Comparison of ENCODE assay signal across 15 cellular contexts in genomic region chrX:84724576-84724975, GRCh38.
DNase-seq lines count a peak whose midpoint lies in the region; ATAC-seq and TF ChIP-seq lines count a peak whose summit lies in the region.
"Had no signal": no experiment of that assay in that cellular context is flagged by ENCODE, and none has a peak within 500 bp of the region (broad histone marks: within the 10 kb centered on the region; RNA-seq: fewer than 3 reads in every experiment).

No MANE protein-coding gene starts in this region.

- H3K27me3 Mint-ChIP-seq in nephron progenitor cell (ENCODE audit: low read depth, poor library complexity), result no peaks in the 10 kb centered on the region
- no peaks in the 10 kb centered on the region for H3K27me3 Mint-ChIP-seq in endothelial cell (ENCODE audit: unreplicated experiment)

- H3K4me1 ChIP-seq in adipocyte (ENCODE audit: control insufficient read depth, insufficient read depth, low read length), result no peaks in the 10 kb centered on the region
- H3K4me1 ChIP-seq: A549 had no signal

- peak overlapping the region; percentile 21 for H3K4me3 Mint-ChIP-seq in nephron progenitor cell
- H3K4me3 Mint-ChIP-seq in endothelial cell (ENCODE audit: unreplicated experiment), result no peak overlapping the region

- H3K27ac Mint-ChIP-seq in nephron progenitor cell (no peak overlapping the region), endothelial cell (ENCODE audit: unreplicated experiment) (no peak overlapping the region)

- no peak for TF ChIP-seq CTCF in nephron progenitor cell (IDR thresholded peaks at IDR 0.05)
- TF ChIP-seq CTCF in endothelial cell (IDR thresholded peaks at IDR 0.05; ENCODE audit: unreplicated experiment), result no peak

- no peak overlapping the region for H3K9ac ChIP-seq in adipocyte (ENCODE audit: low read length)
- H3K9ac ChIP-seq: KMS-11 had no signal

- peaks cover 2% of the 10 kb centered on the region for H3K27me3 ChIP-seq in adipocyte (replicated peaks; ENCODE audit: control insufficient read depth, insufficient read depth, low read length)

- peaks cover 5% of the 10 kb centered on the region for H3K4me1 Mint-ChIP-seq in nephron progenitor cell
- no peaks in the 10 kb centered on the region for H3K4me1 Mint-ChIP-seq in endothelial cell (ENCODE audit: unreplicated experiment)

- no peak overlapping the region for H3K4me3 ChIP-seq in adipocyte (ENCODE audit: low read length)
- H3K4me3 ChIP-seq: A549 had no signal

- ATAC-seq in GM19395 (IDR thresholded peaks at IDR 0.05; ENCODE audit: unreplicated experiment), result no peak
- ATAC-seq: A549 had no signal

- DNase-seq in ELF-1 (ENCODE audit: low read depth, low spot score) (peak; percentile 89), NCI-H146 treated with DMSO at 0.1 percent for 48 hours (lab: John Stamatoyannopoulos, UW; ENCODE audit: unreplicated experiment) (peak; percentile 59), adipocyte (ENCODE audit: low read depth) (peak; percentile 12), nephron progenitor cell (no peak), CD1c-positive myeloid dendritic cell (ENCODE audit: extremely low spot score) (no peak), endothelial cell (ENCODE audit: low spot score) (no peak)
- DNase-seq: C1 segment of cervical spinal cord, MM.1S, NCI-H1105, NCI-H187 treated with DMSO at 0.1 percent for 48 hours, NCI-H510A treated with DMSO at 0.1 percent for 48 hours, SHP77 treated with DMSO at 0.1 percent for 48 hours had no signal

- H3K36me3 Mint-ChIP-seq in nephron progenitor cell (ENCODE audit: low read depth) (no peaks in the 10 kb centered on the region), endothelial cell (ENCODE audit: low read depth, unreplicated experiment) (no peaks in the 10 kb centered on the region)

- H3K9me3 ChIP-seq in adipocyte (ENCODE audit: control insufficient read depth, low read length), result no peaks in the 10 kb centered on the region
- H3K9me3 ChIP-seq: A549 had no signal

- no peaks in the 10 kb centered on the region for H3K36me3 ChIP-seq in adipocyte (ENCODE audit: control insufficient read depth, insufficient read depth, low read length, severe bottlenecking)

- H3K9me3 Mint-ChIP-seq in nephron progenitor cell (peaks cover 23% of the 10 kb centered on the region), endothelial cell (ENCODE audit: unreplicated experiment) (no peaks in the 10 kb centered on the region)

Comparison
In these comparisons a context has a peak if more than half of its experiments do, and no peak if none do; other contexts are left out.
1. DNase-seq: peak in ELF-1 (single experiment), NCI-H146 treated with DMSO at 0.1 percent for 48 hours (single experiment) and adipocyte (single experiment); none in nephron progenitor cell (single experiment), CD1c-positive myeloid dendritic cell (single experiment) and endothelial cell (single experiment).